Comparison of ENCODE assay signal across 10 cellular contexts in the genomic region with DNA sequence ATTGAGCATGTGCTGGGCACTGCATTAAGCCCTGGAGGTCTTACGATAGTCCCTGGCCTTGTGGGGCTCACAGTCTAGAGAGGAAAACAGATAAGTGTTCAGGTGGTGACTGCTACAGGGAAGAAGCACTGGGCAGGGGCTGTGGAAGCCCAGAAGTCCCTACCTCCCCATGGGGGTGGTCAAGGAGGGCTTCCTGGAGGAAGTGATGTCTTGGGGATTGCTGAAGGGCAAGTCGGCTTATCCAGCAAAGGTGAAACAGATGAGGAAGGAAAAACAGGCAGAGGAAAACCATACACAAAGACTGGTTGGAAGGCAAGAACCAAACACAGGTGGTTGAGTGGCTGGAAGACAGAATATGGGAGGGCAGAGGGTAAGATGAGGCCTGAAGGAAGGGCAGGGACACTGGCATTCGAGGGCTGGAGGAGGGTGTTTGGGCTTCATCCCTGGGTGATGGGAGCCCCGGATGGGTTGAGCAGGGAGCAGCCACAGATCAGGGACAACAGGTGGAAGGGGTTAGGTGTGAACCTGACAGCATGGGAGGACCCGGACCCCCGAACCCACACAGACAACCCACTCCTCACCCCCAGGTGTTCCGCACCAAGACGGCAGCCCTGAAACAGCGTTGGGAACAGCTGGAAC. TPM values are rescaled to one million over a fixed set of nuclear protein-coding genes. Genes with fewer than 3 reads are reported as not detected.
A peak's percentile ranks its signal among the peaks of the same experiment; 100 is the strongest.
DNase-seq lines count a peak whose midpoint lies in the region; ATAC-seq, FAIRE-seq and TF ChIP-seq lines count a peak whose summit lies in the region.
"Had no signal": no experiment of that assay in that cellular context is flagged by ENCODE, and none has a peak within 500 bp of the region (broad histone marks: within the 10 kb centered on the region; RNA-seq: fewer than 3 reads in every experiment).

No MANE protein-coding gene starts in this region.

- peaks cover 4% of the 10 kb centered on the region for H3K36me3 Mint-ChIP-seq in CD4-positive, CD25-positive, alpha-beta regulatory T cell
- peaks cover 9% of the 10 kb centered on the region for H3K36me3 Mint-ChIP-seq in natural killer cell

- no peaks in the 10 kb centered on the region for H3K27me3 ChIP-seq in CD4-positive, CD25-positive, alpha-beta regulatory T cell (ENCODE audit: control insufficient read depth, insufficient read depth, low read length)
- peaks cover 51% of the 10 kb centered on the region for H3K27me3 ChIP-seq in HUES64 (ENCODE audit: insufficient read depth, low read length)
- H3K27me3 ChIP-seq in breast epithelium = peaks cover 0 to 8% of the 10 kb centered on the region in 2 donors
- peaks cover 0 to 2% of the 10 kb centered on the region in 2 donors for H3K27me3 ChIP-seq in small intestine (ENCODE audit: control insufficient read depth in 2 of 2, insufficient read depth in 2 of 2, low read length in 2 of 2)

- H3K4me3 Mint-ChIP-seq in CD4-positive, CD25-positive, alpha-beta regulatory T cell = peak overlapping the region; percentile 84 to 94 (median 87)
- H3K4me3 Mint-ChIP-seq in natural killer cell = peak overlapping the region; percentile 81

- no peaks in the 10 kb centered on the region for H3K36me3 ChIP-seq in CD4-positive, CD25-positive, alpha-beta regulatory T cell (ENCODE audit: control insufficient read depth, insufficient read depth, low read length)
- H3K36me3 ChIP-seq in HUES64 (ENCODE audit: insufficient read depth, low read length) = peaks cover 3% of the 10 kb centered on the region; the same call in 1 of the 2 replicates
- H3K36me3 ChIP-seq in breast epithelium = no peaks in the 10 kb centered on the region
- H3K36me3 ChIP-seq in small intestine (ENCODE audit: control insufficient read depth in 2 of 2, insufficient read depth in 2 of 2, low read length in 2 of 2) = no peaks in the 10 kb centered on the region

- TF ChIP-seq CTCF in breast epithelium (IDR thresholded peaks at IDR 0.05) (no peak), natural killer cell (IDR thresholded peaks at IDR 0.05) (no peak)

- 46% methylated on average over 7 of the region's 9 CpGs for WGBS in HUES64
- 15 to 25% (median 23%) methylated on average over 9 of the region's 9 CpGs for WGBS in small intestine, 3 donors

- H3K27ac ChIP-seq in CD4-positive, CD25-positive, alpha-beta regulatory T cell (ENCODE audit: insufficient read depth, low read length, poor library complexity, severe bottlenecking) = no peak overlapping the region
- H3K27ac ChIP-seq in HUES64 (ENCODE audit: low read depth, low read length) = no peak overlapping the region
- no peak overlapping the region for H3K27ac ChIP-seq in breast epithelium
- no peak overlapping the region for H3K27ac ChIP-seq in small intestine (ENCODE audit: low read depth in 1 of 2, low read length in 1 of 2)
- H3K27ac ChIP-seq: epithelial cell of prostate had no signal

- no peak for DNase-seq in CD4-positive, CD25-positive, alpha-beta regulatory T cell
- no peak for DNase-seq in breast epithelium (ENCODE audit: low spot score in 2 of 2)
- no peak for DNase-seq in natural killer cell
- DNase-seq in small intestine = no peak
- DNase-seq in OCI-M2 (lab: John Stamatoyannopoulos, UW; ENCODE audit: unreplicated experiment) = no peak

- H3K4me1 Mint-ChIP-seq in CD4-positive, CD25-positive, alpha-beta regulatory T cell = peaks cover 6 to 24% (median 11%) of the 10 kb centered on the region in 4 donors
- H3K4me1 Mint-ChIP-seq in natural killer cell = peaks cover 8 to 17% of the 10 kb centered on the region in 2 donors

- H3K4me3 ChIP-seq in CD4-positive, CD25-positive, alpha-beta regulatory T cell (ENCODE audit: low read depth, low read length) = peak overlapping the region; percentile 40
- H3K4me3 ChIP-seq in HUES64 (ENCODE audit: low read length) = peak overlapping the region; percentile 57
- H3K4me3 ChIP-seq in breast epithelium = peak overlapping the region; percentile 27 to 64 (median 46)
- no peak overlapping the region for H3K4me3 ChIP-seq in small intestine (ENCODE audit: low read depth in 1 of 2, low read length in 2 of 2)

- intact Hi-C loops in breast epithelium (cut with DNase I; ENCODE audit: low total_unique reads) (no loop called here), natural killer cell (cut with micrococcal nuclease) (no loop called here)

- no peak for TF ChIP-seq POLR2A in breast epithelium (IDR thresholded peaks at IDR 0.05)

- H3K4me1 ChIP-seq in CD4-positive, CD25-positive, alpha-beta regulatory T cell (ENCODE audit: control insufficient read depth, insufficient read depth, low read length, poor library complexity, severe bottlenecking) = peaks cover 24% of the 10 kb centered on the region
- H3K4me1 ChIP-seq in HUES64 (ENCODE audit: insufficient read depth, low read length) = peaks cover 10% of the 10 kb centered on the region; the same call in 1 of the 2 replicates
- H3K4me1 ChIP-seq in breast epithelium = no peaks in the 10 kb centered on the region
- H3K4me1 ChIP-seq in small intestine (ENCODE audit: control insufficient read depth in 2 of 2, insufficient read depth in 1 of 2, low read depth in 1 of 2, low read length in 1 of 2) = no peaks in the 10 kb centered on the region

- ATAC-seq in CD4-positive, CD25-positive, alpha-beta regulatory T cell (ENCODE audit: low read depth in 2 of 2) = no peak
- ATAC-seq in natural killer cell = no peak
- ATAC-seq in GM19328 (IDR thresholded peaks at IDR 0.05; ENCODE audit: unreplicated experiment) = no peak
- ATAC-seq in GM21360 (IDR thresholded peaks at IDR 0.05; ENCODE audit: unreplicated experiment) = no peak

- peaks cover 20% of the 10 kb centered on the region for H3K27me3 Mint-ChIP-seq in CD4-positive, CD25-positive, alpha-beta regulatory T cell
- H3K27me3 Mint-ChIP-seq in natural killer cell (ENCODE audit: low read depth in 2 of 2) = peaks cover 18 to 31% of the 10 kb centered on the region in 2 donors

- H3K9me3 ChIP-seq in CD4-positive, CD25-positive, alpha-beta regulatory T cell (ENCODE audit: control insufficient read depth in 2 of 2, low read length in 2 of 2) = no peaks in the 10 kb centered on the region
- H3K9me3 ChIP-seq in HUES64 (ENCODE audit: insufficient read depth, low read depth, low read length) (0 out of 2 replicates have a peak, but pooled peaks cover 1% of the 10 kb centered on the region), breast epithelium (no peaks in the 10 kb centered on the region), small intestine (ENCODE audit: control insufficient read depth, low read depth) (no peaks in the 10 kb centered on the region)

- no peak overlapping the region for H3K9ac ChIP-seq in HUES64 (ENCODE audit: low read depth, low read length)

- peak overlapping the region; percentile 34 to 59 (median 40) for H3K27ac Mint-ChIP-seq in CD4-positive, CD25-positive, alpha-beta regulatory T cell
- no peak overlapping the region for H3K27ac Mint-ChIP-seq in natural killer cell

- no peak for FAIRE-seq in small intestine (lab: Jason Lieb, UNC)

- peaks cover 0 to 3% (median 0%) of the 10 kb centered on the region in 7 donors for H3K9me3 Mint-ChIP-seq in CD4-positive, CD25-positive, alpha-beta regulatory T cell
- no peaks in the 10 kb centered on the region for H3K9me3 Mint-ChIP-seq in natural killer cell

RNA-seq across cellular contexts. Expression of gene CFAP73, which starts 2.8 kb away (rescaled TPM):
- 0.42 TPM for total RNA-seq in CD4-positive, CD25-positive, alpha-beta regulatory T cell
- polyA plus RNA-seq in CD4-positive, CD25-positive, alpha-beta regulatory T cell = not detected
- not detected for polyA plus RNA-seq in HUES64 (2013, experiment 1 of 2)
- polyA plus RNA-seq in HUES64 (2013, experiment 2 of 2) = not detected
- under 1 TPM in 1 of 3 donors, not detected in 2; 0.29 TPM for total RNA-seq in breast epithelium
- not detected for total RNA-seq in natural killer cell
- polyA plus RNA-seq in small intestine = under 1 TPM in 1 of 3 donors, not detected in 2; 0.19 TPM
- total RNA-seq: mononuclear cell had no signal

RNA-seq across cellular contexts. Expression of gene RASAL1, which starts 16.8 kb away (rescaled TPM):
- total RNA-seq in CD4-positive, CD25-positive, alpha-beta regulatory T cell = not detected
- under 1 TPM in 3 of 4 donors, not detected in 1; 0.42 to 0.79 (median 0.73) TPM for polyA plus RNA-seq in CD4-positive, CD25-positive, alpha-beta regulatory T cell
- 1.1 TPM for polyA plus RNA-seq in HUES64 (2013, experiment 1 of 2)
- polyA plus RNA-seq in HUES64 (2013, experiment 2 of 2) = 1.7 TPM
- total RNA-seq in breast epithelium (1 to 10 TPM in 2 of 3 donors, not detected in 1; 1.3 to 6.7 TPM), natural killer cell (not detected)
- polyA plus RNA-seq in small intestine = under 1 TPM in 2 of 3 donors, not detected in 1; 0.16 to 0.81 TPM

RNA-seq across cellular contexts. Expression of gene DDX54, which starts 33.0 kb away (rescaled TPM):
- 75.5 TPM for total RNA-seq in CD4-positive, CD25-positive, alpha-beta regulatory T cell
- 10 to 100 TPM; 12.5 to 20.8 (median 17.8) TPM for polyA plus RNA-seq in CD4-positive, CD25-positive, alpha-beta regulatory T cell
- polyA plus RNA-seq in HUES64 (2013, experiment 1 of 2) = 46.2 TPM
- 43.0 TPM for polyA plus RNA-seq in HUES64 (2013, experiment 2 of 2)
- total RNA-seq in breast epithelium (10 to 100 TPM; 51.5 to 62.1 (median 60.3) TPM), natural killer cell (100 to 1,000 TPM in 1 of 3 donors, 10 to 100 TPM in 2; 84.6 to 100 (median 97.1) TPM)
- polyA plus RNA-seq in small intestine = 10 to 100 TPM; 34.9 to 75.6 (median 49.4) TPM

RNA-seq across cellular contexts. Expression of gene RITA1, which starts 33.2 kb away (rescaled TPM):
- total RNA-seq in CD4-positive, CD25-positive, alpha-beta regulatory T cell = 10.1 TPM
- 10 to 100 TPM; 20.4 to 38.3 (median 24.2) TPM for polyA plus RNA-seq in CD4-positive, CD25-positive, alpha-beta regulatory T cell
- polyA plus RNA-seq in HUES64 (2013, experiment 1 of 2) = 21.8 TPM
- polyA plus RNA-seq in HUES64 (2013, experiment 2 of 2) = 22.6 TPM
- total RNA-seq in breast epithelium (10 to 100 TPM in 2 of 3 donors, 1 to 10 TPM in 1; 9.4 to 22.4 (median 15.4) TPM), natural killer cell (10 to 100 TPM in 2 of 3 donors, 1 to 10 TPM in 1; 7.7 to 13.8 (median 12.0) TPM)
- polyA plus RNA-seq in small intestine = 10 to 100 TPM; 18.8 to 31.5 (median 20.5) TPM

Comparison
In these comparisons a context has a peak if more than half of its experiments do, and no peak if none do; other contexts are left out.
1. H3K4me3 ChIP-seq: peak in CD4-positive, CD25-positive, alpha-beta regulatory T cell (single experiment), HUES64 (single experiment) and breast epithelium (3 of 3); none in small intestine (0 of 2).
2. H3K27ac Mint-ChIP-seq: peak in CD4-positive, CD25-positive, alpha-beta regulatory T cell (3 of 3); none in natural killer cell (0 of 2).